ENCODE assay signal across 8 cellular contexts in the genomic region with DNA sequence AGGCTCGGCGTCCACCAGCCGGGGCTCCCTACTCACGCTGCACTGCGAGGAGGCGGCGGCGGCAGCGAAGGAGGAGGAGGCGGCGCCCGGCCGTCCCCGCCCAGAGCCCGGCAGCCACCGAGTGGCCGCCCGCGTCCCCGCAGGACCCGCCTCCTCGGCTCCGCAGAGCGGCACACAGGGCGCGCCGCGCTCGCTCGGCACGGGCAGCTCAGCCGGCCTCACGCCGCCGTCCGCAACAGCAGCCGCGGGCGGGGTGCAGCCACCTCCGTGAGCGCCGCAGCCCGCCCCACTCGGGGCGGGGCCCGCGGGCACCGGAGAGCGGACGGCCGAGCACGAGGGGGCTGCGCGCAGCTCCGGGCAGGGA. TPM values are rescaled to one million over a fixed set of nuclear protein-coding genes. Genes with fewer than 3 reads are reported as not detected.
DNase-seq lines count a peak whose midpoint lies in the region; ATAC-seq and TF ChIP-seq lines count a peak whose summit lies in the region.

Gene ATP2B1, minus strand, starts transcription at position 46 of the 364 bp plus-strand sequence. CDS start 52,952 bp downstream, outside the sequence.

- peak within 1 kb of the TSS; percentile 90 to 91 for H3K27ac Mint-ChIP-seq in T-cell
- H3K27ac Mint-ChIP-seq in progenitor cell of endocrine pancreas = peak within 1 kb of the TSS; percentile 98

- peak; percentile 38 to 84 for TF ChIP-seq POLR2A in heart left ventricle (IDR thresholded peaks at IDR 0.05)

- peak within 1 kb of the TSS; percentile 91 to 95 (median 93) for H3K4me3 Mint-ChIP-seq in T-cell
- H3K4me3 Mint-ChIP-seq in progenitor cell of endocrine pancreas (ENCODE audit: low read depth) = peak within 1 kb of the TSS; percentile 98

- H3K36me3 Mint-ChIP-seq in T-cell = no peaks in the 10 kb centered on the region
- no peaks in the 10 kb centered on the region for H3K36me3 Mint-ChIP-seq in progenitor cell of endocrine pancreas (ENCODE audit: insufficient read depth)

- peak within 1 kb of the TSS; percentile 81 to 95 (median 92) for H3K4me3 ChIP-seq in heart left ventricle

- no peaks in the 10 kb centered on the region for H3K27me3 ChIP-seq in heart left ventricle

- POLR2A ChIA-PET in GM10248 (lab: Yijun Ruan, JAX) = interaction anchor here (0.9 to 2.3 kb wide), 4 partner anchors 10 to 172 kb away, joined by 3 to 8 read pairs (median 5); no protein-coding TSS in a partner anchor
- POLR2A ChIA-PET in HEK293T (lab: Yijun Ruan, JAX) = interaction anchor here (0.8 to 1.5 kb wide), 17 partner anchors 10 to 305 kb away, joined by 3 to 12 read pairs (median 4); no protein-coding TSS in a partner anchor
- POLR2A ChIA-PET in T-cell (lab: Charles Lee) = interaction anchor here (0.6 to 3.5 kb wide), 13 partner anchors 10 to 242 kb away, joined by 3 to 33 read pairs (median 6); no protein-coding TSS in a partner anchor

- H3K27me3 Mint-ChIP-seq in T-cell (no peaks in the 10 kb centered on the region), progenitor cell of endocrine pancreas (no peaks in the 10 kb centered on the region)

- ATAC-seq in T-cell (replicated peaks in 1 of 4) = peak; percentile 67 to 74 (median 71)
- ATAC-seq in heart left ventricle = peak; percentile 58 to 84 (median 75)

- TF ChIP-seq CTCF in GM10248 (IDR thresholded peaks at IDR 0.05; ENCODE audit: control extremely low read depth, extremely low read depth, low read depth, missing control alignments) (no peak), heart left ventricle (IDR thresholded peaks at IDR 0.05) (peak in 2 of 12 donors; percentile 12 to 38), progenitor cell of endocrine pancreas (IDR thresholded peaks at IDR 0.05; ENCODE audit: unreplicated experiment) (no peak)

- CTCF ChIA-PET in GM10248 (lab: Yijun Ruan, JAX) = interaction anchor here (0.8 to 1.6 kb wide), 10 partner anchors 10 to 184 kb away, joined by 3 to 7 read pairs (median 3); partner anchors contain the start of gene GALNT4
- CTCF ChIA-PET in HEK293T (lab: Yijun Ruan, JAX) = no interaction called here
- CTCF ChIA-PET in T-cell (lab: Charles Lee) = interaction anchor here in 1 of 2 donors (1.1 to 1.5 kb wide), 3 partner anchors 12 to 155 kb away, joined by 4 to 5 read pairs (median 4); no protein-coding TSS in a partner anchor

- no peaks in the 10 kb centered on the region for H3K36me3 ChIP-seq in heart left ventricle

- H3K27ac ChIP-seq in adipose tissue (ENCODE audit: low read depth, low read length) (peak within 1 kb of the TSS; percentile 94), heart left ventricle (peak within 1 kb of the TSS; percentile 96 to 99 (median 98))

- no peaks in the 10 kb centered on the region for H3K9me3 ChIP-seq in heart left ventricle

- H3K4me1 Mint-ChIP-seq in T-cell (peaks cover 42 to 47% (median 42%) of the 10 kb centered on the region in 3 donors), progenitor cell of endocrine pancreas (ENCODE audit: low read depth) (peaks cover 36% of the 10 kb centered on the region)

- DNase-seq in GM10248 (ENCODE audit: extremely low spot score) (peak; percentile 90), HEK293T (ENCODE audit: extremely low spot score) (peak; percentile 73), NAMALWA (ENCODE audit: low spot score) (peak; percentile 88), T-cell (peak; percentile 69 to 85 (median 80)), heart left ventricle (peak; percentile 90 to 94 (median 92)), progenitor cell of endocrine pancreas (ENCODE audit: low spot score, unreplicated experiment) (peak; percentile 74), ureter (ENCODE audit: low spot score) (peak; percentile 87)

- H3K4me1 ChIP-seq in heart left ventricle = peaks cover 0 to 37% (median 11%) of the 10 kb centered on the region in 12 donors

- intact Hi-C loops in heart left ventricle (cut with DNase I) = loop anchor here in 6 of 10 donors (5.0 to 10.0 kb wide), 4 partner anchors 46 to 164 kb away; no protein-coding TSS in a partner anchor

- WGBS in adipose tissue, 3 donors = 0 to 1% (median 0%) methylated on average over 36 to 55 of the region's 55 CpGs
- WGBS in heart left ventricle, 4 donors = 0 to 1% (median 1%) methylated on average over 17 to 55 of the region's 55 CpGs; no CpG with 5 or more reads in 1 of the 4 donors

- H3K9me3 Mint-ChIP-seq in T-cell (peaks cover 0 to 5% (median 0%) of the 10 kb centered on the region in 3 donors), progenitor cell of endocrine pancreas (ENCODE audit: low read depth) (no peaks in the 10 kb centered on the region)

TF ChIP-seq in HEK293T, 16 proteins besides CTCF, POLR2A, EP300 and RAD21:
- TF ChIP-seq, protein P1, sequence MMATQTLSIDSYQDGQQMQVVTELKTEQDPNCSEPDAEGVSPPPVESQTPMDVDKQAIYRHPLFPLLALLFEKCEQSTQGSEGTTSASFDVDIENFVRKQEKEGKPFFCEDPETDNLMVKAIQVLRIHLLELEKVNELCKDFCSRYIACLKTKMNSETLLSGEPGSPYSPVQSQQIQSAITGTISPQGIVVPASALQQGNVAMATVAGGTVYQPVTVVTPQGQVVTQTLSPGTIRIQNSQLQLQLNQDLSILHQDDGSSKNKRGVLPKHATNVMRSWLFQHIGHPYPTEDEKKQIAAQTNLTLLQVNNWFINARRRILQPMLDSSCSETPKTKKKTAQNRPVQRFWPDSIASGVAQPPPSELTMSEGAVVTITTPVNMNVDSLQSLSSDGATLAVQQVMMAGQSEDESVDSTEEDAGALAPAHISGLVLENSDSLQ (IDR thresholded peaks at IDR 0.05) = no peak
- no peak for TF ChIP-seq LEF1 (IDR thresholded peaks at IDR 0.05; ENCODE audit: borderline replicate concordance)
- no peak for TF ChIP-seq SP1 (IDR thresholded peaks at IDR 0.05)
- no peak for TF ChIP-seq TARDBP (IDR thresholded peaks at IDR 0.05)
- TF ChIP-seq FOXM1 (IDR thresholded peaks at IDR 0.05; ENCODE audit: borderline replicate concordance) = 0 out of 2 replicates have a peak, but pooled peaks have one; percentile 51
- TF ChIP-seq ELF4 (IDR thresholded peaks at IDR 0.05) = no peak
- no peak for TF ChIP-seq SUZ12 (IDR thresholded peaks at IDR 0.05)

RNA-seq across cellular contexts. Expression of gene ATP2B1, which starts in this region (rescaled TPM):
- total RNA-seq in T-cell = 100 to 1,000 TPM in 1 of 5 donors, 10 to 100 TPM in 4; 38.3 to 104 (median 44.4) TPM
- 10 to 100 TPM in 1 of 3 donors, 1 to 10 TPM in 2; 3.7 to 13.3 (median 5.6) TPM for polyA plus RNA-seq in adipose tissue
- 10 to 100 TPM; 11.0 to 34.9 (median 20.4) TPM for total RNA-seq in heart left ventricle
- 10 to 100 TPM in 1 of 2 donors, 1 to 10 TPM in 1; 3.3 to 15.5 TPM for polyA plus RNA-seq in heart left ventricle
- total RNA-seq in progenitor cell of endocrine pancreas = 105 and 110 TPM in 2 replicates
- total RNA-seq in ureter = 72.1 TPM

Comparison
In these comparisons a context has a peak if more than half of its experiments do, and no peak if none do; other contexts are left out.
1. Peak in every context shown above with its lines: DNase-seq, ATAC-seq, H3K4me3 ChIP-seq and H3K27ac ChIP-seq.